ENCODE assay signal across 20 cellular contexts in the genomic region with DNA sequence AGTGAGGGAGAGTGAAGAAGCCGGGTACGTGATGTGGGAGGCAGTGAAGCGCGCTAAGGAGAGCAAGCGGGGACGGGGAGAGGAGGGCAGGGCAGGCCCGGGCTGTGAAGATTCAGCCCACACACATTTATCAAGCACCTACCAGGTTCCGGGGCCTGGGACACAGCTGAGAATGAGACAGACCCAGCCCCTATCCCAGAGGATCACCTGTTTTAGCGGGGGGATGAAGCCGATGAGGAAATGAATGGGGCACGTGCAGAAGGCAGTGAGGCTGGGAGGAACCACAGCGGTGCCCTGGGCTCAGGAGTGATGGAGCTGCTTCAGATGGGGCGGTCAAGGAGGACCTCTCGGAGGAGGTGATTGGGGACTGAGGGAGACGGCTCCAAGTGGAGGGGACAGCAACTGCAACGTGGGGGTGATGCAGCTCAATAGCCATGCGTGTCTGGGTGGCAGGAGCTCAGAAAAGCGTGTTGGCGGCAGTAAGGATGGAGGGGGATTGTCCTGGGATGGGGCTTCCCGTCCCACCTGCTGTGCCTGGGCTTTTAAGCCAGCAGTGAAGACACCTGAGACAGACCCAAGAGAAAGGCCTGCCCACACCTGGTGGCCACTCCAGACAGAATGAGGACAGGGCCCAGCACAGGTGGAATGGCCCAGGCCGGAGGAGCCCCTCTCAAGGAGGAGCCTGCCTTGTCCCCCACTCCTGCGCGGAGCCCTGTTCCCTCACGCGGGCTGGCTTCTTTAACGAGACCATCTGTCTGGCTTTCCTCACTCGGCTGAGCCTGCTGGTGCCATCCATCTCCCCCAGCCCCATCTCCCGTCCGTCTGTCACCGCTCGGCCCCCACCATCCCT.
A peak's percentile ranks its signal among the peaks of the same experiment; 100 is the strongest.
DNase-seq lines count a peak whose midpoint lies in the region; ATAC-seq and TF ChIP-seq lines count a peak whose summit lies in the region.
"Had no signal": no experiment of that assay in that cellular context is flagged by ENCODE, and none has a peak within 500 bp of the region (broad histone marks: within the 10 kb centered on the region; RNA-seq: fewer than 3 reads in every experiment).

No MANE protein-coding gene starts in this region.

- no peaks in the 10 kb centered on the region for H3K9me3 Mint-ChIP-seq in activated naive CD4-positive, alpha-beta T cell treated with anti-CD3 and anti-CD28 coated beads for 36 hours
- H3K9me3 Mint-ChIP-seq in endodermal cell = no peaks in the 10 kb centered on the region
- H3K9me3 Mint-ChIP-seq in naive thymus-derived CD4-positive, alpha-beta T cell = peaks cover 0 to 10% (median 0%) of the 10 kb centered on the region in 11 donors
- H3K9me3 Mint-ChIP-seq: activated naive CD4-positive, alpha-beta T cell treated with anti-CD3 and anti-CD28 coated beads, Interleukin-2, amount 50 U/mL, for 72 hours; dendritic cell treated with granulocyte-macrophage colony-stimulating factor and Interleukin-4, amounts not matched to agents 40 ng/mL and 50 ng/mL, for 4 days had no signal

- H3K4me3 Mint-ChIP-seq in activated naive CD4-positive, alpha-beta T cell treated with anti-CD3 and anti-CD28 coated beads for 36 hours = no peak overlapping the region
- H3K4me3 Mint-ChIP-seq in endodermal cell = no peak overlapping the region
- H3K4me3 Mint-ChIP-seq in naive thymus-derived CD4-positive, alpha-beta T cell = peak overlapping the region in 1 of 10 donors; percentile 41
- H3K4me3 Mint-ChIP-seq: dendritic cell treated with granulocyte-macrophage colony-stimulating factor and Interleukin-4, amounts not matched to agents 40 ng/mL and 50 ng/mL, for 4 days had no signal

- ATAC-seq in HG03342 (IDR thresholded peaks at IDR 0.05; ENCODE audit: unreplicated experiment) = no peak
- no peak for ATAC-seq in naive thymus-derived CD4-positive, alpha-beta T cell
- ATAC-seq: activated naive CD4-positive, alpha-beta T cell treated with anti-CD3 and anti-CD28 coated beads, Interleukin-2, amount 50 U/mL, for 72 hours; body of pancreas; left colon; PC-3 had no signal

- TF ChIP-seq POLR2A in suprapubic skin (IDR thresholded peaks at IDR 0.05) = no peak

- peaks cover 32% of the 10 kb centered on the region for H3K27me3 Mint-ChIP-seq in activated naive CD4-positive, alpha-beta T cell treated with anti-CD3 and anti-CD28 coated beads for 36 hours (ENCODE audit: low read depth)
- H3K27me3 Mint-ChIP-seq in endodermal cell (ENCODE audit: insufficient read depth) = peaks cover 3% of the 10 kb centered on the region
- peaks cover 25 to 54% (median 44%) of the 10 kb centered on the region in 5 donors for H3K27me3 Mint-ChIP-seq in naive thymus-derived CD4-positive, alpha-beta T cell

- H3K4me1 Mint-ChIP-seq in activated naive CD4-positive, alpha-beta T cell treated with anti-CD3 and anti-CD28 coated beads for 36 hours (ENCODE audit: low read depth) = peaks cover 2% of the 10 kb centered on the region
- H3K4me1 Mint-ChIP-seq in endodermal cell = peaks cover 8% of the 10 kb centered on the region
- H3K4me1 Mint-ChIP-seq in naive thymus-derived CD4-positive, alpha-beta T cell = peaks cover 0 to 1% (median 0%) of the 10 kb centered on the region in 7 donors

- TF ChIP-seq CTCF in endodermal cell (conservative IDR thresholded peaks at IDR 0.05) = no peak
- no peak for TF ChIP-seq CTCF in suprapubic skin (IDR thresholded peaks at IDR 0.05)

- H3K27me3 ChIP-seq in endodermal cell (ENCODE audit: control insufficient read depth, insufficient read depth, low read length, poor library complexity, severe bottlenecking) (no peaks in the 10 kb centered on the region), suprapubic skin (peaks cover 82% of the 10 kb centered on the region)
- no peaks in the 10 kb centered on the region for H3K27me3 ChIP-seq in naive thymus-derived CD4-positive, alpha-beta T cell (ENCODE audit: control insufficient read depth in 2 of 2, insufficient read depth in 2 of 2, low read length in 2 of 2)
- H3K27me3 ChIP-seq: body of pancreas, right atrium auricular region had no signal

- H3K9me3 ChIP-seq in endodermal cell (ENCODE audit: control insufficient read depth, low read length) (no peaks in the 10 kb centered on the region), suprapubic skin (no peaks in the 10 kb centered on the region)
- peaks cover 0 to 7% (median 0%) of the 10 kb centered on the region in 3 experiments for H3K9me3 ChIP-seq in naive thymus-derived CD4-positive, alpha-beta T cell (ENCODE audit: control insufficient read depth in 2 of 3, low read length in 3 of 3)
- H3K9me3 ChIP-seq: body of pancreas had no signal

- H3K9ac ChIP-seq in endodermal cell (ENCODE audit: extremely low read depth, low read length, poor library complexity, severe bottlenecking) = no peak overlapping the region

- H3K4me3 ChIP-seq in endodermal cell (ENCODE audit: low read length) (no peak overlapping the region), suprapubic skin (no peak overlapping the region)
- no peak overlapping the region for H3K4me3 ChIP-seq in naive thymus-derived CD4-positive, alpha-beta T cell (ENCODE audit: low read length)
- H3K4me3 ChIP-seq: body of pancreas, right atrium auricular region had no signal

- H3K4me1 ChIP-seq in endodermal cell (ENCODE audit: control insufficient read depth, insufficient read depth, low read length) (no peaks in the 10 kb centered on the region), suprapubic skin (no peaks in the 10 kb centered on the region)
- no peaks in the 10 kb centered on the region for H3K4me1 ChIP-seq in naive thymus-derived CD4-positive, alpha-beta T cell (ENCODE audit: control insufficient read depth in 2 of 2, insufficient read depth in 2 of 2, low read length in 2 of 2)
- H3K4me1 ChIP-seq: body of pancreas, right atrium auricular region had no signal

- DNase-seq in activated naive CD4-positive, alpha-beta T cell treated with anti-CD3 and anti-CD28 coated beads, Interleukin-2, amount 50 U/mL, for 16 hours = peak; percentile 2
- DNase-seq in activated naive CD4-positive, alpha-beta T cell treated with anti-CD3 and anti-CD28 coated beads for 36 hours = no peak
- DNase-seq in NCI-H524 treated with DMSO at 0.1 percent for 48 hours (lab: John Stamatoyannopoulos, UW) (peak; percentile 48), endodermal cell (peak; percentile 46), suprapubic skin (ENCODE audit: low spot score in 2 of 2) (peak; percentile 40 to 66), T-helper 9 cell (no peak)
- DNase-seq in naive thymus-derived CD4-positive, alpha-beta T cell = no peak
- DNase-seq: activated CD4-positive, alpha-beta T cell treated with anti-CD3 and anti-CD28 coated beads for 48 hours; GOT3; midbrain; NCI-H2029; NCI-H510A treated with DMSO at 0.1 percent for 48 hours; PC-3; stimulated activated naive CD4-positive, alpha-beta T cell treated with Interleukin-2 at 50 U/mL for 16 hours had no signal

- no peak for TF ChIP-seq EP300 in suprapubic skin (IDR thresholded peaks at IDR 0.05)

- 93% methylated on average over 14 to 31 of the region's 31 CpGs for WGBS in endodermal cell (ENCODE audit: insufficient coverage in 1 of 2, insufficient read length in 1 of 2), 2 experiments
- WGBS in suprapubic skin = 77% methylated on average over 31 of the region's 31 CpGs

- H3K27ac Mint-ChIP-seq in activated naive CD4-positive, alpha-beta T cell treated with anti-CD3 and anti-CD28 coated beads for 36 hours = no peak overlapping the region
- no peak overlapping the region for H3K27ac Mint-ChIP-seq in endodermal cell
- H3K27ac Mint-ChIP-seq in naive thymus-derived CD4-positive, alpha-beta T cell = no peak overlapping the region
- H3K27ac Mint-ChIP-seq: activated naive CD4-positive, alpha-beta T cell treated with anti-CD3 and anti-CD28 coated beads, Interleukin-2, amount 50 U/mL, for 72 hours; dendritic cell treated with granulocyte-macrophage colony-stimulating factor and Interleukin-4, amounts not matched to agents 40 ng/mL and 50 ng/mL, for 4 days had no signal

- H3K27ac ChIP-seq in endodermal cell (ENCODE audit: low read depth, low read length) (no peak overlapping the region), suprapubic skin (no peak overlapping the region)
- no peak overlapping the region for H3K27ac ChIP-seq in naive thymus-derived CD4-positive, alpha-beta T cell (ENCODE audit: low read depth, low read length)
- H3K27ac ChIP-seq: body of pancreas, right atrium auricular region had no signal

- intact Hi-C loops in activated naive CD4-positive, alpha-beta T cell treated with anti-CD3 and anti-CD28 coated beads for 36 hours (cut with micrococcal nuclease) = no loop called here
- intact Hi-C loops in naive thymus-derived CD4-positive, alpha-beta T cell (cut with micrococcal nuclease) = no loop called here

- no peaks in the 10 kb centered on the region for H3K36me3 Mint-ChIP-seq in activated naive CD4-positive, alpha-beta T cell treated with anti-CD3 and anti-CD28 coated beads for 36 hours (ENCODE audit: low read depth)
- H3K36me3 Mint-ChIP-seq in endodermal cell (ENCODE audit: low read depth) = no peaks in the 10 kb centered on the region
- H3K36me3 Mint-ChIP-seq in naive thymus-derived CD4-positive, alpha-beta T cell = peaks cover 0 to 5% (median 0%) of the 10 kb centered on the region in 5 donors
- H3K36me3 Mint-ChIP-seq: activated naive CD4-positive, alpha-beta T cell treated with anti-CD3 and anti-CD28 coated beads, Interleukin-2, amount 50 U/mL, for 72 hours had no signal

- H3K36me3 ChIP-seq in endodermal cell (ENCODE audit: control insufficient read depth, insufficient read depth, low read length) (no peaks in the 10 kb centered on the region), suprapubic skin (no peaks in the 10 kb centered on the region)
- no peaks in the 10 kb centered on the region for H3K36me3 ChIP-seq in naive thymus-derived CD4-positive, alpha-beta T cell (ENCODE audit: control insufficient read depth in 2 of 3, insufficient read depth in 3 of 3, low read length in 3 of 3)
- H3K36me3 ChIP-seq: right atrium auricular region had no signal

- CTCF ChIA-PET in activated naive CD4-positive, alpha-beta T cell treated with anti-CD3 and anti-CD28 coated beads for 36 hours (lab: Charles Lee) = no interaction called here
- CTCF ChIA-PET in naive thymus-derived CD4-positive, alpha-beta T cell (lab: Charles Lee) = no interaction called here

- POLR2A ChIA-PET in naive thymus-derived CD4-positive, alpha-beta T cell (lab: Charles Lee) = no interaction called here

Comparison
In these comparisons a context has a peak if more than half of its experiments do, and no peak if none do; other contexts are left out.
1. DNase-seq: peak in activated naive CD4-positive, alpha-beta T cell treated with anti-CD3 and anti-CD28 coated beads, Interleukin-2, amount 50 U/mL, for 16 hours (single experiment), NCI-H524 treated with DMSO at 0.1 percent for 48 hours (single experiment), endodermal cell (single experiment) and suprapubic skin (2 of 2); none in activated naive CD4-positive, alpha-beta T cell treated with anti-CD3 and anti-CD28 coated beads for 36 hours (single experiment), T-helper 9 cell (single experiment) and naive thymus-derived CD4-positive, alpha-beta T cell (0 of 9).